In the genomic region with DNA sequence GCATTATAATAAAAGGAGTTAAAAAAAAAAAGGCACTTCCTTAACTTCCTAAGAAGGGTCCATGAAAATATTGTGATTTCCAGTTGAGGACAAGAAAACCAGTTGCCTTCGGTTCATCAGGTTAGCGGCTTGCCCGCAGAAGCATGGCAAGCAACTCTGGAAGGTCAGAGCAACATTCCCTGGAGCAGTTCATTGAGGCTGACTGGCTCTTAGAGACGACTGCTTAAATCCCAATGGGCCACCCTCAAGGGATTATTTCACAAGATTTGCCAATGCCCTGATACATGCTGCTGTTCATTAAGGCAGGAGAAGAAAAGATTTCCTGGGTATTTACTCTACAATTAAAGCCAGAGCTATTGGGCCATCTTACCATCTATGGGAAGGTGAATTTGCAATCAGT, we compare ENCODE assay signal across 28 cellular contexts. TPM values are rescaled to one million over a fixed set of nuclear protein-coding genes. Genes with fewer than 3 reads are reported as not detected.
"Had no signal": no experiment of that assay in that cellular context is flagged by ENCODE, and none has a peak within 500 bp of the region (broad histone marks: within the 10 kb centered on the region; RNA-seq: fewer than 3 reads in every experiment).

No MANE protein-coding gene starts in this region.

- H3K36me3 ChIP-seq: brain microvascular endothelial cell, cardiac muscle cell, SJCRH30, WERI-Rb-1 had no signal

- H3K27me3 ChIP-seq: cardiac muscle cell had no signal

- DNase-seq: activated CD4-positive, alpha-beta memory T cell treated with anti-CD3 and anti-CD28 coated beads for 36 hours; activated CD4-positive, alpha-beta T cell treated with anti-CD3 and anti-CD28 coated beads, Interleukin-2, amount 10 ng/mL, durations not matched to agents 7 days and 5 days; activated CD8-positive, alpha-beta memory T cell treated with anti-CD3 and anti-CD28 coated beads for 24 hours; activated gamma-delta T cell treated with Interleukin-2 at 50 U/mL for 16 hours; activated naive CD4-positive, alpha-beta T cell treated with anti-CD3 and anti-CD28 coated beads, Interleukin-2, amount 10 ng/mL, durations not matched to agents 7 days and 5 days; activated naive CD8-positive, alpha-beta T cell treated with anti-CD3 and anti-CD28 coated beads for 36 hours; activated T-cell treated with anti-CD3 and anti-CD28 coated beads for 4 hours; activated T-cell treated with anti-CD3 and anti-CD28 coated beads, Interleukin-2, amount 50 U/mL, for 72 hours; brain microvascular endothelial cell; KG1; NCI-H1048; NCI-H1930; NCI-H345; NCI-H510A; NCI-H748 treated with DMSO at 0.1 percent for 48 hours; NK-92 treated with Interleukin-12 subunit alpha and Interleukin-12 subunit beta, amount 100 ng/mL, for 24 hours; OCI-M1; Right ventricle myocardium superior; SJCRH30; SK-N-SH; T-helper 1 cell; WERI-Rb-1 had no signal

- H3K9me3 ChIP-seq: SJCRH30, SK-N-SH had no signal

- H3K9me3 Mint-ChIP-seq: activated CD4-positive, alpha-beta memory T cell treated with anti-CD3 and anti-CD28 coated beads for 36 hours; activated CD4-positive, alpha-beta T cell treated with anti-CD3 and anti-CD28 coated beads, Interleukin-2, amount 10 ng/mL, durations not matched to agents 7 days and 5 days; activated naive CD4-positive, alpha-beta T cell treated with anti-CD3 and anti-CD28 coated beads, Interleukin-2, amount 10 ng/mL, durations not matched to agents 7 days and 5 days; activated naive CD8-positive, alpha-beta T cell treated with anti-CD3 and anti-CD28 coated beads for 36 hours; activated T-cell treated with anti-CD3 and anti-CD28 coated beads, Interleukin-2, amount 50 U/mL, for 72 hours; activated T-helper 2 cell treated with anti-CD3 and anti-CD28 coated beads, Interferon-gamma antibody, Interleukin-2, Interleukin-4, amounts not matched to agents 10 μg/mL and 5 μg/mL and 100 μg/mL, durations not matched to agents 14 hours and 24 hours and 36 hours had no signal

- H3K4me1 Mint-ChIP-seq: activated CD4-positive, alpha-beta T cell treated with anti-CD3 and anti-CD28 coated beads, Interleukin-2, amount 10 ng/mL, durations not matched to agents 7 days and 5 days; activated naive CD4-positive, alpha-beta T cell treated with anti-CD3 and anti-CD28 coated beads, Interleukin-2, amount 10 ng/mL, durations not matched to agents 7 days and 5 days; activated naive CD8-positive, alpha-beta T cell treated with anti-CD3 and anti-CD28 coated beads for 36 hours had no signal

- H3K36me3 Mint-ChIP-seq: activated CD4-positive, alpha-beta memory T cell treated with anti-CD3 and anti-CD28 coated beads for 36 hours; activated naive CD4-positive, alpha-beta T cell treated with anti-CD3 and anti-CD28 coated beads, Interleukin-2, amount 10 ng/mL, durations not matched to agents 7 days and 5 days; activated naive CD8-positive, alpha-beta T cell treated with anti-CD3 and anti-CD28 coated beads for 36 hours had no signal

- H3K4me3 Mint-ChIP-seq: activated CD4-positive, alpha-beta memory T cell treated with anti-CD3 and anti-CD28 coated beads for 36 hours; activated CD4-positive, alpha-beta T cell treated with anti-CD3 and anti-CD28 coated beads, Interleukin-2, amount 10 ng/mL, durations not matched to agents 7 days and 5 days; activated naive CD4-positive, alpha-beta T cell treated with anti-CD3 and anti-CD28 coated beads, Interleukin-2, amount 10 ng/mL, durations not matched to agents 7 days and 5 days; activated naive CD8-positive, alpha-beta T cell treated with anti-CD3 and anti-CD28 coated beads for 36 hours; activated T-cell treated with anti-CD3 and anti-CD28 coated beads, Interleukin-2, amount 50 U/mL, for 72 hours had no signal

- H3K4me3 ChIP-seq: cardiac muscle cell, SJCRH30 had no signal

- ATAC-seq: activated CD4-positive, CD25-positive, alpha-beta regulatory T cell treated with anti-CD3 and anti-CD28 coated beads, Interleukin-2, amount 50 U/mL, for 24 hours; activated T-cell treated with anti-CD3 and anti-CD28 coated beads, Interleukin-2, amount 50 U/mL, for 72 hours; Panc1 had no signal

- H3K4me1 ChIP-seq: SJCRH30 had no signal

- H3K27ac Mint-ChIP-seq: activated CD4-positive, alpha-beta memory T cell treated with anti-CD3 and anti-CD28 coated beads for 36 hours; activated CD4-positive, alpha-beta T cell treated with anti-CD3 and anti-CD28 coated beads, Interleukin-2, amount 10 ng/mL, durations not matched to agents 7 days and 5 days; activated naive CD4-positive, alpha-beta T cell treated with anti-CD3 and anti-CD28 coated beads, Interleukin-2, amount 10 ng/mL, durations not matched to agents 7 days and 5 days; activated naive CD8-positive, alpha-beta T cell treated with anti-CD3 and anti-CD28 coated beads for 36 hours; activated T-cell treated with anti-CD3 and anti-CD28 coated beads, Interleukin-2, amount 50 U/mL, for 72 hours; activated T-helper 2 cell treated with anti-CD3 and anti-CD28 coated beads, Interferon-gamma antibody, Interleukin-2, Interleukin-4, amounts not matched to agents 10 μg/mL and 5 μg/mL and 100 μg/mL, durations not matched to agents 14 hours and 24 hours and 36 hours had no signal

RNA-seq across cellular contexts. Expression of gene CASQ2, which starts 29.0 kb away (rescaled TPM):
- total RNA-seq: activated CD4-positive, alpha-beta memory T cell treated with anti-CD3 and anti-CD28 coated beads for 36 hours; activated CD4-positive, alpha-beta T cell treated with anti-CD3 and anti-CD28 coated beads, Interleukin-2, amount 10 ng/mL, durations not matched to agents 7 days and 5 days; activated naive CD8-positive, alpha-beta T cell treated with anti-CD3 and anti-CD28 coated beads for 36 hours; activated T-cell treated with anti-CD3 and anti-CD28 coated beads, Interleukin-2, amount 50 U/mL, for 72 hours; activated T-helper 2 cell treated with anti-CD3 and anti-CD28 coated beads, Interferon-gamma antibody, Interleukin-2, Interleukin-4, amounts not matched to agents 10 μg/mL and 5 μg/mL and 100 μg/mL, durations not matched to agents 14 hours and 24 hours and 36 hours; M059J; T-helper 2 cell treated with Interferon-gamma antibody and Interleukin-4, amounts not matched to agents 100 ng/mL and 5 ng/mL, for 36 hours had no signal

RNA-seq across cellular contexts. Expression of gene NHLH2, which starts 43.4 kb away (rescaled TPM):
- total RNA-seq: activated CD4-positive, alpha-beta memory T cell treated with anti-CD3 and anti-CD28 coated beads for 36 hours; activated CD4-positive, alpha-beta T cell treated with anti-CD3 and anti-CD28 coated beads, Interleukin-2, amount 10 ng/mL, durations not matched to agents 7 days and 5 days; activated naive CD8-positive, alpha-beta T cell treated with anti-CD3 and anti-CD28 coated beads for 36 hours; activated T-helper 2 cell treated with anti-CD3 and anti-CD28 coated beads, Interferon-gamma antibody, Interleukin-2, Interleukin-4, amounts not matched to agents 10 μg/mL and 5 μg/mL and 100 μg/mL, durations not matched to agents 14 hours and 24 hours and 36 hours; cardiac muscle cell; M059J; Right ventricle myocardium superior; SJCRH30; T-helper 2 cell treated with Interferon-gamma antibody and Interleukin-4, amounts not matched to agents 100 ng/mL and 5 ng/mL, for 36 hours had no signal
